Comparison of ENCODE assay signal across 30 cellular contexts in genomic region chr17:78273813-78274212, GRCh38. TPM values are rescaled to one million over a fixed set of nuclear protein-coding genes. Genes with fewer than 3 reads are reported as not detected.
DNase-seq lines count a peak whose midpoint lies in the region; ATAC-seq and TF ChIP-seq lines count a peak whose summit lies in the region.
"Had no signal": no experiment of that assay in that cellular context is flagged by ENCODE, and none has a peak within 500 bp of the region (broad histone marks: within the 10 kb centered on the region; RNA-seq: fewer than 3 reads in every experiment).

No MANE protein-coding gene starts in this region.

- DNase-seq in Right ventricle myocardium superior (peak; percentile 22), right atrium auricular region (ENCODE audit: low spot score) (no peak), foreskin keratinocyte (no peak), osteoblast (ENCODE audit: insufficient read length, low spot score, missing footprints) (peak; percentile 73), psoas muscle (no peak), BE2C (no peak)
- no peak for DNase-seq in activated CD8-positive, alpha-beta memory T cell treated with anti-CD3 and anti-CD28 coated beads, Interleukin-2, amount 10 ng/mL, durations not matched to agents 7 days and 5 days
- DNase-seq: 8988T; ACHN; CD4-positive, CD25-positive, alpha-beta regulatory T cell; COR-L47; DMS53; H7; HFFc6; KG1; MG63; NCI-H1105 treated with DMSO at 0.1 percent for 48 hours; NCI-H2029; NCI-H446; NCI-H524 treated with DMSO at 0.1 percent for 48 hours; NCI-H82; NK-92 treated with Interleukin-12 subunit alpha and Interleukin-12 subunit beta, amount 100 ng/mL, for 24 hours; PC-3; SHP77 had no signal

- CTCF ChIA-PET in HEK293 (lab: Yijun Ruan, JAX) = interaction anchor here (1.0 kb wide), 1 partner anchor 18 kb away, joined by 5 read pairs; no protein-coding TSS in a partner anchor
- CTCF ChIA-PET in activated CD8-positive, alpha-beta memory T cell treated with anti-CD3 and anti-CD28 coated beads, Interleukin-2, amount 10 ng/mL, durations not matched to agents 7 days and 5 days (lab: Charles Lee) = interaction anchor here (1.3 to 2.3 kb wide), 2 partner anchors 11 to 148 kb away, joined by 5 to 9 read pairs; no protein-coding TSS in a partner anchor

- WGBS in psoas muscle, 3 donors = 92 to 96% (median 94%) methylated on average over 6 of the region's 6 CpGs

- POLR2A ChIA-PET in HEK293 (lab: Yijun Ruan, JAX) = no interaction called here

- H3K27ac Mint-ChIP-seq in activated CD8-positive, alpha-beta memory T cell treated with anti-CD3 and anti-CD28 coated beads, Interleukin-2, amount 10 ng/mL, durations not matched to agents 7 days and 5 days = no peak overlapping the region
- H3K27ac Mint-ChIP-seq: HFFc6 had no signal

- no peaks in the 10 kb centered on the region for H4K20me1 ChIP-seq in osteoblast (ENCODE audit: insufficient read depth, low read length)
- H4K20me1 ChIP-seq: BLaER1 had no signal

- H3K79me2 ChIP-seq in osteoblast (ENCODE audit: insufficient read depth, low read length) = no peaks in the 10 kb centered on the region

- TF ChIP-seq CTCF in right atrium auricular region (IDR thresholded peaks at IDR 0.05) = no peak
- no peak for TF ChIP-seq CTCF in HEK293 (tag by site-specific recombination; IDR thresholded peaks at IDR 0.05)
- TF ChIP-seq CTCF in foreskin keratinocyte (conservative IDR thresholded peaks at IDR 0.05) = no peak
- no peak for TF ChIP-seq CTCF in osteoblast (IDR thresholded peaks at IDR 0.05; ENCODE audit: extremely low read depth, low read depth, low read length)
- TF ChIP-seq CTCF in psoas muscle (IDR thresholded peaks at IDR 0.05) = no peak
- no peak for TF ChIP-seq CTCF in BE2C (IDR thresholded peaks at IDR 0.05; ENCODE audit: low read depth, low read length)

- H3K4me2 ChIP-seq in osteoblast (ENCODE audit: insufficient read depth, low read length) = no peak overlapping the region
- H3K4me2 ChIP-seq: BLaER1 had no signal

- no peak overlapping the region for H2AFZ ChIP-seq in osteoblast (ENCODE audit: low read length)

- ATAC-seq in Right ventricle myocardium superior (ENCODE audit: poor library complexity) (no peak), foreskin keratinocyte (no peak), psoas muscle (no peak)
- no peak for ATAC-seq in activated CD8-positive, alpha-beta memory T cell treated with anti-CD3 and anti-CD28 coated beads, Interleukin-2, amount 10 ng/mL, durations not matched to agents 7 days and 5 days
- ATAC-seq: PC-3 had no signal

- H3K36me3 ChIP-seq in right atrium auricular region (no peaks in the 10 kb centered on the region), HEK293 (ENCODE audit: control insufficient read depth in 2 of 2, insufficient read depth in 1 of 2, low read length in 2 of 2) (no peaks in the 10 kb centered on the region), osteoblast (ENCODE audit: insufficient read depth, low read length) (no peaks in the 10 kb centered on the region), psoas muscle (ENCODE audit: insufficient read depth in 1 of 2, low read depth in 1 of 2) (no peaks in the 10 kb centered on the region), BE2C (no peaks in the 10 kb centered on the region)
- H3K36me3 ChIP-seq: BLaER1, MG63 had no signal

- intact Hi-C loops in Right ventricle myocardium superior (cut with DNase I) = no loop called here
- intact Hi-C loops in psoas muscle (cut with DNase I) = no loop called here

- peaks cover 17% of the 10 kb centered on the region for H3K27me3 Mint-ChIP-seq in activated CD8-positive, alpha-beta memory T cell treated with anti-CD3 and anti-CD28 coated beads, Interleukin-2, amount 10 ng/mL, durations not matched to agents 7 days and 5 days

- H3K27ac ChIP-seq in right atrium auricular region (no peak overlapping the region), HEK293 (ENCODE audit: extremely low read depth, low read depth, low read length) (no peak overlapping the region), foreskin keratinocyte (peak overlapping the region; percentile 12), osteoblast (ENCODE audit: low read depth, low read length) (no peak overlapping the region), psoas muscle (no peak overlapping the region)
- H3K27ac ChIP-seq: BLaER1 had no signal

- H3K4me3 ChIP-seq in right atrium auricular region (no peak overlapping the region), HEK293 (ENCODE audit: low read depth, low read length) (no peak overlapping the region), osteoblast (ENCODE audit: insufficient read depth, low read length) (no peak overlapping the region), psoas muscle (no peak overlapping the region), BE2C (ENCODE audit: low read depth, low read length) (no peak overlapping the region)
- H3K4me3 ChIP-seq: BLaER1, MG63 had no signal

- H3K4me1 ChIP-seq in right atrium auricular region = peaks cover 0 to 10% of the 10 kb centered on the region in 2 donors
- H3K4me1 ChIP-seq in HEK293 (ENCODE audit: control insufficient read depth, insufficient read depth, low read length) = peaks cover 6% of the 10 kb centered on the region; the same call in 1 of the 2 replicates
- H3K4me1 ChIP-seq in foreskin keratinocyte = no peaks in the 10 kb centered on the region
- no peaks in the 10 kb centered on the region for H3K4me1 ChIP-seq in osteoblast (ENCODE audit: insufficient read depth, low read length)
- H3K4me1 ChIP-seq in psoas muscle = peaks cover 8% of the 10 kb centered on the region
- H3K4me1 ChIP-seq in BE2C = peaks cover 34% of the 10 kb centered on the region

- no peak overlapping the region for H3K4me3 Mint-ChIP-seq in activated CD8-positive, alpha-beta memory T cell treated with anti-CD3 and anti-CD28 coated beads, Interleukin-2, amount 10 ng/mL, durations not matched to agents 7 days and 5 days
- H3K4me3 Mint-ChIP-seq: CD4-positive, CD25-positive, alpha-beta regulatory T cell; HFFc6 had no signal

- peaks cover 11% of the 10 kb centered on the region for H3K4me1 Mint-ChIP-seq in activated CD8-positive, alpha-beta memory T cell treated with anti-CD3 and anti-CD28 coated beads, Interleukin-2, amount 10 ng/mL, durations not matched to agents 7 days and 5 days

- H3K9me3 Mint-ChIP-seq in activated CD8-positive, alpha-beta memory T cell treated with anti-CD3 and anti-CD28 coated beads, Interleukin-2, amount 10 ng/mL, durations not matched to agents 7 days and 5 days (ENCODE audit: low read depth) = no peaks in the 10 kb centered on the region

- no peaks in the 10 kb centered on the region for H3K36me3 Mint-ChIP-seq in activated CD8-positive, alpha-beta memory T cell treated with anti-CD3 and anti-CD28 coated beads, Interleukin-2, amount 10 ng/mL, durations not matched to agents 7 days and 5 days
- H3K36me3 Mint-ChIP-seq: CD4-positive, CD25-positive, alpha-beta regulatory T cell had no signal

- H3K27me3 ChIP-seq in right atrium auricular region = no peaks in the 10 kb centered on the region
- peaks cover 53% of the 10 kb centered on the region for H3K27me3 ChIP-seq in foreskin keratinocyte
- H3K27me3 ChIP-seq in osteoblast (ENCODE audit: insufficient read depth, low read length) = peaks cover 46% of the 10 kb centered on the region
- peaks cover 0 to 21% (median 6%) of the 10 kb centered on the region in 3 donors for H3K27me3 ChIP-seq in psoas muscle (ENCODE audit: insufficient read depth in 3 of 3, low read length in 2 of 3)
- H3K27me3 ChIP-seq in BE2C = no peaks in the 10 kb centered on the region
- H3K27me3 ChIP-seq: MG63 had no signal

- no peaks in the 10 kb centered on the region for H3K9me3 ChIP-seq in right atrium auricular region
- H3K9me3 ChIP-seq in HEK293 (ENCODE audit: control insufficient read depth, insufficient read depth, low read depth, low read length) = no peaks in the 10 kb centered on the region
- H3K9me3 ChIP-seq in osteoblast (ENCODE audit: low read depth, low read length) = no peaks in the 10 kb centered on the region
- H3K9me3 ChIP-seq in psoas muscle = no peaks in the 10 kb centered on the region
- no peaks in the 10 kb centered on the region for H3K9me3 ChIP-seq in BE2C
- H3K9me3 ChIP-seq: BLaER1, MG63 had no signal

TF ChIP-seq in HEK293, 187 proteins besides CTCF, POLR2A, EP300 and RAD21:
- TF ChIP-seq ZNF18 (tag by site-specific recombination; IDR thresholded peaks at IDR 0.05) (no peak), SETDB1 (IDR thresholded peaks at IDR 0.05; ENCODE audit: insufficient read length, low read length) (peak; percentile 35), RBAK (tag by site-specific recombination; IDR thresholded peaks at IDR 0.05) (peak; percentile 95), ZBTB48 (tag by site-specific recombination; IDR thresholded peaks at IDR 0.05) (no peak)

RNA-seq across cellular contexts. Expression of gene TMEM235, which starts 42.4 kb away (rescaled TPM):
- total RNA-seq in Right ventricle myocardium superior = not detected
- total RNA-seq in right atrium auricular region = not detected
- total RNA-seq in foreskin keratinocyte = not detected in 2 replicates
- polyA plus RNA-seq in foreskin keratinocyte = not detected in 2 replicates
- total RNA-seq in osteoblast = not detected in 2 replicates
- not detected for total RNA-seq in psoas muscle
- polyA plus RNA-seq in psoas muscle = not detected
- not detected for total RNA-seq in activated CD8-positive, alpha-beta memory T cell treated with anti-CD3 and anti-CD28 coated beads, Interleukin-2, amount 10 ng/mL, durations not matched to agents 7 days and 5 days
- polyA plus RNA-seq in BE2C (2012; ENCODE audit: insufficient read depth, insufficient read length, low read depth) = not detected
- total RNA-seq: CD4-positive, CD25-positive, alpha-beta regulatory T cell; Daoy; G401; H7; HFFc6; HT1080; PC-3; SK-MEL-5 had no signal
- polyA plus RNA-seq: CD4-positive, CD25-positive, alpha-beta regulatory T cell had no signal

RNA-seq across cellular contexts. Expression of gene BIRC5, which starts 59.8 kb away (rescaled TPM):
- total RNA-seq in Right ventricle myocardium superior = 1.7 TPM
- 1 to 10 TPM in 1 of 2 donors, not detected in 1; 3.7 TPM for total RNA-seq in right atrium auricular region
- total RNA-seq in foreskin keratinocyte = 54.7 and 69.5 TPM in 2 replicates
- polyA plus RNA-seq in foreskin keratinocyte = 52.8 and 67.9 TPM in 2 replicates
- total RNA-seq in osteoblast = 8.0 and 11.5 TPM in 2 replicates
- total RNA-seq in psoas muscle = under 1 TPM in 2 of 4 donors, not detected in 2; 0.12 to 0.34 TPM
- under 1 TPM; 0.06 to 0.96 (median 0.23) TPM for polyA plus RNA-seq in psoas muscle
- total RNA-seq in activated CD8-positive, alpha-beta memory T cell treated with anti-CD3 and anti-CD28 coated beads, Interleukin-2, amount 10 ng/mL, durations not matched to agents 7 days and 5 days = 10 to 100 TPM; 87.7 to 93.0 TPM
- polyA plus RNA-seq in BE2C (2012; ENCODE audit: insufficient read depth, insufficient read length, low read depth) = 12.0 TPM

Comparison
In these comparisons a context has a peak if more than half of its experiments do, and no peak if none do; other contexts are left out.
1. DNase-seq: peak in Right ventricle myocardium superior (single experiment) and osteoblast (single experiment); none in right atrium auricular region (single experiment), foreskin keratinocyte (0 of 2), psoas muscle (0 of 2), activated CD8-positive, alpha-beta memory T cell treated with anti-CD3 and anti-CD28 coated beads, Interleukin-2, amount 10 ng/mL, durations not matched to agents 7 days and 5 days (single experiment) and BE2C (single experiment).